1 cellular context compared by ENCODE assay signal in the genomic region with DNA sequence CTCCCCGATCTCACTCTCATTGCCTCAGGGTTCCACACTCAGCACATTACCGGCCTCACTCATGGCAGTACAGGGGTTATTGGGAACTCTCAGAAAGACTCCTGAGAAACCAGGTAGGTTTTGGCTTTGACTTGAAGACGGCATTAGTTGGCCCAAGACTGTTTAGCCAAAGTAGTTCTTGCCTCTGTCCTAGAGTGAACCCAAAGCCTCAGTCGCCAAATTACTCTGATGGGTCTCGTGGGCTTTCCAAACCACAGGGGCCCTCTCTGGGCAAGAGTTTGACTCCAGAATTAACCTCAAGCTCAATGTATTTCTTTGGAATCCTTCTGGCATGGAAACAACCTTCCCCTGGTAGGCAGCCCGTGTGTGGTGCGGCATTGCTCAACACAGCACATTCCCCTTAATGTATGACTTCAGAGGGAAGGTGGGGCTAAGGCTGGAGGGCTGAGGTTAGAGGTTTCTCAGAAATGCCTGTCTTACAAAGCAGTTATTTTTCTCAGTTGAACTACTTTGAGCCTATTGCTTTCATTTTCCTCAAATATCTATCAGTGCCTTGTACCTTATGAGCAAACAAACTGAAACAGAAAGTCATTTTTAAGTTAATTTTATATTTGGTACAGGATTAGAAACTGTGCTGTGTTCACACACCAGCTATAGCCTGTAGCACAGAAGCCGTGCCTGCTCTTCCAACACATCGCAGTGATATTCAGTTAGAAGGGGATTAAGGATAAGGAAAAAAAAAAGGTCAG.
TF ChIP-seq lines count a peak whose summit lies in the region.

No MANE protein-coding gene starts in this region.

TF ChIP-seq in WTC11, 78 proteins besides CTCF, POLR2A, EP300 and RAD21 (continued from another document):
- TF ChIP-seq, protein P1, sequence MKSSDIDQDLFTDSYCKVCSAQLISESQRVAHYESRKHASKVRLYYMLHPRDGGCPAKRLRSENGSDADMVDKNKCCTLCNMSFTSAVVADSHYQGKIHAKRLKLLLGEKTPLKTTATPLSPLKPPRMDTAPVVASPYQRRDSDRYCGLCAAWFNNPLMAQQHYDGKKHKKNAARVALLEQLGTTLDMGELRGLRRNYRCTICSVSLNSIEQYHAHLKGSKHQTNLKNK (CRISPR knock-in tag; IDR thresholded peaks at IDR 0.05) = no peak
- no peak for TF ChIP-seq HMGA2 (CRISPR knock-in tag; IDR thresholded peaks at IDR 0.05)
- no peak for TF ChIP-seq MYBL2 (CRISPR knock-in tag; IDR thresholded peaks at IDR 0.05)
- TF ChIP-seq, protein P2, sequence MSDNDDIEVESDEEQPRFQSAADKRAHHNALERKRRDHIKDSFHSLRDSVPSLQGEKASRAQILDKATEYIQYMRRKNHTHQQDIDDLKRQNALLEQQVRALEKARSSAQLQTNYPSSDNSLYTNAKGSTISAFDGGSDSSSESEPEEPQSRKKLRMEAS (CRISPR knock-in tag; IDR thresholded peaks at IDR 0.05) = no peak
